ENCODE assay signal across 30 cellular contexts in the genomic region with DNA sequence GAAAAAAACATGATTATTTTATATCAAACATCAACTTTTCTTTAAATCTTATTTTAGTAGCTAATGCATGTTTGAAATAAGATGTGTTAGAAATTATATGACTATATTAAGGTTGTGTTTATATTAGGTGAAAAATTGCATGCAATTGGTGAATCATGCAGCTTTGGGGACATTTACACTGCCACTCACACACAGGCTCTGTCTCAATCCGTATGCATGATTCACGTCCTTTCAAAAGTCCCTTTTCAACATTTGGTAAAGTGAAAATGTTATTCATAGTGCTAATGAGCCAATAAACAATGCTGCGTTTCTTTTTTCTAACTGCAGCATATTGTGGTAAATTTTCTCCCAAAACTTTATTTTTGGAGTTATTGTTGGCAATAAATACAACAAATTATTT.
"Had no signal": no experiment of that assay in that cellular context is flagged by ENCODE, and none has a peak within 500 bp of the region (broad histone marks: within the 10 kb centered on the region; RNA-seq: fewer than 3 reads in every experiment).

No MANE protein-coding gene starts in this region.

- H3K4me3 ChIP-seq: lung, mucosa of descending colon, pancreas, prostate gland, right atrium auricular region, smooth muscle cell, suprapubic skin, transverse colon, upper lobe of right lung, uterus had no signal

- H3K27me3 ChIP-seq: foreskin keratinocyte, neutrophil, pancreas, right atrium auricular region, suprapubic skin, transverse colon, upper lobe of right lung, uterus had no signal

- H3K27ac ChIP-seq: epithelial cell of prostate, foreskin keratinocyte, neutrophil, pancreas, prostate gland, right atrium auricular region, suprapubic skin, transverse colon, upper lobe of right lung, uterus had no signal

- ATAC-seq: esophagus mucosa; foreskin keratinocyte; left lobe of liver; mucosa of descending colon; natural killer cell treated with Interleukin-12 subunit alpha and Interleukin-12 subunit beta and Interleukin-15 and Interleukin-18, amount 100 ng/mL, for 72 hours; pancreas; sciatic nerve; stimulated activated naive CD8-positive, alpha-beta T cell treated with anti-CD3 and anti-CD28 coated beads, Interleukin-15, amount 100 ng/mL, for 72 hours; upper lobe of right lung had no signal

- H3K36me3 ChIP-seq: neutrophil, pancreas, prostate gland, right atrium auricular region, suprapubic skin, transverse colon, upper lobe of right lung, uterus had no signal

- H3K9me3 ChIP-seq: mucosa of descending colon, neutrophil, pancreas, prostate gland, right atrium auricular region, suprapubic skin, transverse colon, upper lobe of right lung, uterus had no signal

- H3K9me3 Mint-ChIP-seq: mesothelial cell of epicardium; naive B cell; natural killer cell treated with Interleukin-12 subunit alpha and Interleukin-12 subunit beta and Interleukin-15 and Interleukin-18, amount 100 ng/mL, for 72 hours; neural crest cell; stimulated activated naive CD8-positive, alpha-beta T cell treated with anti-CD3 and anti-CD28 coated beads, Interleukin-15, amount 100 ng/mL, for 72 hours had no signal

- H3K4me2 ChIP-seq: smooth muscle cell had no signal

- H3K36me3 Mint-ChIP-seq: immature natural killer cell; mesothelial cell of epicardium; naive B cell; natural killer cell treated with Interleukin-12 subunit alpha and Interleukin-12 subunit beta and Interleukin-15 and Interleukin-18, amount 100 ng/mL, for 72 hours had no signal

- H3K4me3 Mint-ChIP-seq: immature natural killer cell; mesothelial cell of epicardium; naive B cell; natural killer cell treated with Interleukin-12 subunit alpha and Interleukin-12 subunit beta and Interleukin-15 and Interleukin-18, amount 100 ng/mL, for 72 hours; neural crest cell; stimulated activated naive CD8-positive, alpha-beta T cell treated with anti-CD3 and anti-CD28 coated beads, Interleukin-15, amount 100 ng/mL, for 72 hours had no signal

- FAIRE-seq: pancreas had no signal

- DNase-seq: cortex of kidney; foreskin keratinocyte; immature natural killer cell; islet precursor cell; mesenchymal stem cell; mucosa of descending colon; naive B cell; pancreas; stimulated activated CD4-positive, alpha-beta T cell treated with anti-CD3 and anti-CD28 coated beads, Interleukin-12 subunit alpha, Interleukin-12 subunit beta, amount 100 ng/mL, for 4 hours; stimulated activated CD4-positive, alpha-beta T cell treated with anti-CD3 and anti-CD28 coated beads, Interleukin-1b, Interleukin-23, amount 100 ng/mL, for 48 hours; stimulated activated CD4-positive, alpha-beta T cell treated with anti-CD3 and anti-CD28 coated beads, Interleukin-4, amount 100 ng/mL, for 1 hour; stimulated activated CD8-positive, alpha-beta memory T cell treated with anti-CD3 and anti-CD28 coated beads, Interleukin-4, amount 100 ng/mL, for 48 hours; stimulated activated naive CD4-positive, alpha-beta T cell; stimulated activated naive CD8-positive, alpha-beta T cell treated with anti-CD3 and anti-CD28 coated beads, Interleukin-15, amount 100 ng/mL, for 72 hours; transverse colon; upper lobe of right lung; uterus had no signal

- H3K4me1 ChIP-seq: foreskin keratinocyte, prostate gland, right atrium auricular region, suprapubic skin, transverse colon, upper lobe of right lung, uterus had no signal

- H3K27me3 Mint-ChIP-seq: naive B cell; stimulated activated naive CD8-positive, alpha-beta T cell treated with anti-CD3 and anti-CD28 coated beads, Interleukin-15, amount 100 ng/mL, for 72 hours had no signal

- H3K4me1 Mint-ChIP-seq: immature natural killer cell; naive B cell; neural crest cell; stimulated activated naive CD8-positive, alpha-beta T cell treated with anti-CD3 and anti-CD28 coated beads, Interleukin-15, amount 100 ng/mL, for 72 hours had no signal

- H3K27ac Mint-ChIP-seq: immature natural killer cell; mesothelial cell of epicardium; naive B cell; natural killer cell treated with Interleukin-12 subunit alpha and Interleukin-12 subunit beta and Interleukin-15 and Interleukin-18, amount 100 ng/mL, for 72 hours; stimulated activated naive CD8-positive, alpha-beta T cell treated with anti-CD3 and anti-CD28 coated beads, Interleukin-15, amount 100 ng/mL, for 72 hours had no signal
